In the genomic region with DNA sequence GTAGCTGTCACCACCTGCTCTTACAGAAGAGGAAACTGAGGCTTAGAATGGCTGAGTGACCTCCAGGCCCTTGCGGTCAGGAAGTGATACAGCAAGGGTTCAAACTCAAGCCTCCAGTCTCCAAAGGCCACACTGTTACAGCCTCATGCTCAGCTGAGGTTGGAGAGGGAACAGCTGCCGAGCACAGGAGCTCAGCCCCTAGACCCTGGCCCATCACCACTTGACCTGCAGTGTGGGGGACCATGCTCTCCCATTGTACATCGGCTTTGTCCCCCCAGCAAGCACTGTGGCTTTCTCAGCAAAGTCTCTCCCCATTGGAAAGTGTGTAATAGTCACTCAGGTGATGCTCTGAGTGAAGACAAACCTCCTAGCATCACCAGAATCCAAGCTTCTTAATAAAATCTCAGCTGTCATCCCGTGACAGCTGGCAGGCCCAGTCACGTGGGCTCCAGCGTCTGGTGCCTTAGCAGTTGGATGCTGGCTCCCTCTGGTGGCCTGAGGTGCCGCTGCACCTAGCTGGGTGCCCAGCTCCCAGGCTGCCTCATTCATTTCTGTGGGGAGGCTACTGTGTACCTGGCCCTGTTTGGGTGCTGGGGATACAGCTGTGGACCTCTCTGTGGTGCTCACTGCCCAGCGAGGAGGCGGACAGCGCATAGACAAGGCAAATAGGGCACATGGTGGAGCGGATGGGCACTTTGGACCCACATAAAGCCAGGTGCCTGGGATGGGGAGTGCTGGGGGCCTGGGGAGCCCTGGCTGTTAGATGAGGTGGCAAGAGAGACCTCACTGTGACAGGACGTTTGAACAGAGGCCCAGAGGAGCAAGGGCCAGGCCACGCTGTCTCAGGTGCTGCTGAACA, we compare ENCODE assay signal across 8 cellular contexts. TPM values are rescaled to one million over a fixed set of nuclear protein-coding genes. Genes with fewer than 3 reads are reported as not detected.
DNase-seq lines count a peak whose midpoint lies in the region; ATAC-seq lines count a peak whose summit lies in the region.

No MANE protein-coding gene starts in this region.

- H3K79me2 ChIP-seq in mesendoderm (ENCODE audit: control insufficient read depth, insufficient read depth, low read length): no peaks in the 10 kb centered on the region

- no peaks in the 10 kb centered on the region for H3K9me3 Mint-ChIP-seq in effector memory CD8-positive, alpha-beta T cell

- peaks cover 0 to 5% of the 10 kb centered on the region in 2 donors for H3K27me3 Mint-ChIP-seq in effector memory CD8-positive, alpha-beta T cell

- no peak overlapping the region for H4K5ac ChIP-seq in mesendoderm (ENCODE audit: low read length)

- no peak overlapping the region for H3K4ac ChIP-seq in mesendoderm (ENCODE audit: low read depth, low read length)

- H3K4me1 Mint-ChIP-seq in effector memory CD8-positive, alpha-beta T cell (ENCODE audit: low read depth in 2 of 2): peaks cover 5 to 7% of the 10 kb centered on the region in 2 donors

- H3K9ac ChIP-seq in mesendoderm (ENCODE audit: low read length): no peak overlapping the region

- no peak overlapping the region for H3K23ac ChIP-seq in mesendoderm (ENCODE audit: low read length)

- H3K18ac ChIP-seq in mesendoderm (ENCODE audit: low read length): no peak overlapping the region

- H3K36me3 ChIP-seq in mesendoderm (ENCODE audit: control insufficient read depth, insufficient read depth, low read length): no peaks in the 10 kb centered on the region

- no peak overlapping the region for H3K4me3 Mint-ChIP-seq in effector memory CD8-positive, alpha-beta T cell

- peaks cover 3% of the 10 kb centered on the region for H3K36me3 Mint-ChIP-seq in effector memory CD8-positive, alpha-beta T cell (ENCODE audit: insufficient read depth)

- H3K4me1 ChIP-seq in mesendoderm (ENCODE audit: control insufficient read depth, low read depth, low read length): no peaks in the 10 kb centered on the region

- H2BK5ac ChIP-seq in mesendoderm (ENCODE audit: low read length): no peak overlapping the region

- H3K27ac ChIP-seq in mesendoderm (ENCODE audit: low read depth, low read length): no peak overlapping the region

- WGBS in mesendoderm (ENCODE audit: extremely low coverage, insufficient coverage, low lambda C conversion rate): no CpG with 5 or more reads among the region's 13 CpGs

- H3K27ac Mint-ChIP-seq in effector memory CD8-positive, alpha-beta T cell: peak overlapping the region; percentile 83 to 92

- no peak overlapping the region for H2BK120ac ChIP-seq in mesendoderm (ENCODE audit: low read depth, low read length)

- no peaks in the 10 kb centered on the region for H3K27me3 ChIP-seq in mesendoderm (ENCODE audit: insufficient read depth, low read length, poor library complexity)

- peak; percentile 57 to 66 for DNase-seq in AML-193 (lab: John Stamatoyannopoulos, UW)
- peak; percentile 51 for DNase-seq in NCI-H82 treated with DMSO at 0.1 percent for 48 hours (lab: John Stamatoyannopoulos, UW; ENCODE audit: unreplicated experiment)
- DNase-seq in activated CD8-positive, alpha-beta memory T cell treated with anti-CD3 and anti-CD28 coated beads for 24 hours: peak; percentile 90
- DNase-seq in effector memory CD8-positive, alpha-beta T cell: peak; percentile 82 to 87 (median 84)
- peak; percentile 78 for DNase-seq in mesendoderm
- DNase-seq in stimulated activated CD8-positive, alpha-beta memory T cell treated with anti-CD3 and anti-CD28 coated beads, Interleukin-15, amount 100 ng/mL, for 4 hours (ENCODE audit: low read depth in 2 of 2): peak; percentile 60 to 62

- H3K56ac ChIP-seq in mesendoderm (ENCODE audit: low read length): no peak overlapping the region

- H3K4me3 ChIP-seq in mesendoderm (ENCODE audit: low read length): no peak overlapping the region

- H2BK15ac ChIP-seq in mesendoderm (replicated peaks; ENCODE audit: low read depth): no peak overlapping the region

- H4K8ac ChIP-seq in mesendoderm (ENCODE audit: low read depth, low read length): no peak overlapping the region

- no peaks in the 10 kb centered on the region for H3K79me1 ChIP-seq in mesendoderm (ENCODE audit: low read length)

- no peak overlapping the region for H3K4me2 ChIP-seq in mesendoderm (ENCODE audit: low read length)

- ATAC-seq in GM19043 (IDR thresholded peaks at IDR 0.05; ENCODE audit: low read depth, unreplicated experiment) (peak; percentile 91), HG03571 (IDR thresholded peaks at IDR 0.05; ENCODE audit: unreplicated experiment) (peak; percentile 61)
- peak; percentile 100 for ATAC-seq in effector memory CD8-positive, alpha-beta T cell (replicated peaks)

- H2AK5ac ChIP-seq in mesendoderm (ENCODE audit: low read length): no peak overlapping the region

RNA-seq across cellular contexts. Expression of gene MYRF, which starts 19.1 kb away (rescaled TPM):
- 3.0 TPM for polyA plus RNA-seq in mesendoderm (2013, experiment 1 of 2)
- 2.6 TPM for polyA plus RNA-seq in mesendoderm (2013, experiment 2 of 2)

RNA-seq across cellular contexts. Expression of gene DAGLA, which starts 53.2 kb away (rescaled TPM):
- polyA plus RNA-seq in mesendoderm (2013, experiment 1 of 2): 4.2 TPM
- polyA plus RNA-seq in mesendoderm (2013, experiment 2 of 2): 4.4 TPM

RNA-seq across cellular contexts. Expression of gene TMEM258, which starts 59.0 kb away (rescaled TPM):
- 285 TPM for polyA plus RNA-seq in mesendoderm (2013, experiment 1 of 2)
- 285 TPM for polyA plus RNA-seq in mesendoderm (2013, experiment 2 of 2)

RNA-seq across cellular contexts. Expression of gene FEN1, which starts 59.4 kb away (rescaled TPM):
- 74.6 TPM for polyA plus RNA-seq in mesendoderm (2013, experiment 1 of 2)
- 75.1 TPM for polyA plus RNA-seq in mesendoderm (2013, experiment 2 of 2)
